In the genomic region with DNA sequence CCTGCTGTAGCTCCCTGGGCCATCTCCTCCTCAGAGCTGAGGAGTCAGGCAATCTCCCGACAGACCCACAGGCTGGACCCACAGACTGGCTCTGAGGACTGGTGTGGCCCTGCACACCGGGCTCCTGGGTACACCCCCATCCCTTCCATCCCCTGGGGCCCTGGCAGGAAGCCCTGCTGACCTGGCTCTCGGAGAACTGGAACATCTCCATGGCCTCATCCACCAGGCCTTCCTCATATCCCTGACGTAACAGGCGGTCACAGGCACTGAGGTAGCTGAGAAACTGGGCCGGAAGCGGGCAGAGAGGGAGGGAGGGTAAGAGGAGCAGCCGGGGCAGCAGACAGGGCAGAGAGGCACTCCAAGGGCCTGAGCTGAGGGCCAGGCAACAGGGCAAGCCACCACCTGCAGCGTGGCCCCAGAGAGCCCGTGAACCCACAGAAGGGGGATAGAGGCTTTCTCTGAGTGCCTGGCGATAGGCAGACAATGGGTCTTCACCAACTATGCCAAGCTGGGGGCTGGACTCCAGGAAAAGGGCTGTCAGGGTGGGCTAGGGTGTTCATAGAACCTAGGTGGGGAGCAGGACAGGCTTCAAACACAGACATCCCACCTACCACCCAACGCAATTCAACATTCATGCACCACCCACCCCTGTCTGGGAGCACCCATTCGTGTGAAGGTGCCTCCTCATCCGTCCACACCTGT, we compare ENCODE assay signal across 1 cellular context.
TF ChIP-seq lines count a peak whose summit lies in the region.

No MANE protein-coding gene starts in this region.

TF ChIP-seq in GM23338, 12 proteins besides CTCF, POLR2A, EP300 and RAD21 (continued from another document):
- TF ChIP-seq, protein P1, sequence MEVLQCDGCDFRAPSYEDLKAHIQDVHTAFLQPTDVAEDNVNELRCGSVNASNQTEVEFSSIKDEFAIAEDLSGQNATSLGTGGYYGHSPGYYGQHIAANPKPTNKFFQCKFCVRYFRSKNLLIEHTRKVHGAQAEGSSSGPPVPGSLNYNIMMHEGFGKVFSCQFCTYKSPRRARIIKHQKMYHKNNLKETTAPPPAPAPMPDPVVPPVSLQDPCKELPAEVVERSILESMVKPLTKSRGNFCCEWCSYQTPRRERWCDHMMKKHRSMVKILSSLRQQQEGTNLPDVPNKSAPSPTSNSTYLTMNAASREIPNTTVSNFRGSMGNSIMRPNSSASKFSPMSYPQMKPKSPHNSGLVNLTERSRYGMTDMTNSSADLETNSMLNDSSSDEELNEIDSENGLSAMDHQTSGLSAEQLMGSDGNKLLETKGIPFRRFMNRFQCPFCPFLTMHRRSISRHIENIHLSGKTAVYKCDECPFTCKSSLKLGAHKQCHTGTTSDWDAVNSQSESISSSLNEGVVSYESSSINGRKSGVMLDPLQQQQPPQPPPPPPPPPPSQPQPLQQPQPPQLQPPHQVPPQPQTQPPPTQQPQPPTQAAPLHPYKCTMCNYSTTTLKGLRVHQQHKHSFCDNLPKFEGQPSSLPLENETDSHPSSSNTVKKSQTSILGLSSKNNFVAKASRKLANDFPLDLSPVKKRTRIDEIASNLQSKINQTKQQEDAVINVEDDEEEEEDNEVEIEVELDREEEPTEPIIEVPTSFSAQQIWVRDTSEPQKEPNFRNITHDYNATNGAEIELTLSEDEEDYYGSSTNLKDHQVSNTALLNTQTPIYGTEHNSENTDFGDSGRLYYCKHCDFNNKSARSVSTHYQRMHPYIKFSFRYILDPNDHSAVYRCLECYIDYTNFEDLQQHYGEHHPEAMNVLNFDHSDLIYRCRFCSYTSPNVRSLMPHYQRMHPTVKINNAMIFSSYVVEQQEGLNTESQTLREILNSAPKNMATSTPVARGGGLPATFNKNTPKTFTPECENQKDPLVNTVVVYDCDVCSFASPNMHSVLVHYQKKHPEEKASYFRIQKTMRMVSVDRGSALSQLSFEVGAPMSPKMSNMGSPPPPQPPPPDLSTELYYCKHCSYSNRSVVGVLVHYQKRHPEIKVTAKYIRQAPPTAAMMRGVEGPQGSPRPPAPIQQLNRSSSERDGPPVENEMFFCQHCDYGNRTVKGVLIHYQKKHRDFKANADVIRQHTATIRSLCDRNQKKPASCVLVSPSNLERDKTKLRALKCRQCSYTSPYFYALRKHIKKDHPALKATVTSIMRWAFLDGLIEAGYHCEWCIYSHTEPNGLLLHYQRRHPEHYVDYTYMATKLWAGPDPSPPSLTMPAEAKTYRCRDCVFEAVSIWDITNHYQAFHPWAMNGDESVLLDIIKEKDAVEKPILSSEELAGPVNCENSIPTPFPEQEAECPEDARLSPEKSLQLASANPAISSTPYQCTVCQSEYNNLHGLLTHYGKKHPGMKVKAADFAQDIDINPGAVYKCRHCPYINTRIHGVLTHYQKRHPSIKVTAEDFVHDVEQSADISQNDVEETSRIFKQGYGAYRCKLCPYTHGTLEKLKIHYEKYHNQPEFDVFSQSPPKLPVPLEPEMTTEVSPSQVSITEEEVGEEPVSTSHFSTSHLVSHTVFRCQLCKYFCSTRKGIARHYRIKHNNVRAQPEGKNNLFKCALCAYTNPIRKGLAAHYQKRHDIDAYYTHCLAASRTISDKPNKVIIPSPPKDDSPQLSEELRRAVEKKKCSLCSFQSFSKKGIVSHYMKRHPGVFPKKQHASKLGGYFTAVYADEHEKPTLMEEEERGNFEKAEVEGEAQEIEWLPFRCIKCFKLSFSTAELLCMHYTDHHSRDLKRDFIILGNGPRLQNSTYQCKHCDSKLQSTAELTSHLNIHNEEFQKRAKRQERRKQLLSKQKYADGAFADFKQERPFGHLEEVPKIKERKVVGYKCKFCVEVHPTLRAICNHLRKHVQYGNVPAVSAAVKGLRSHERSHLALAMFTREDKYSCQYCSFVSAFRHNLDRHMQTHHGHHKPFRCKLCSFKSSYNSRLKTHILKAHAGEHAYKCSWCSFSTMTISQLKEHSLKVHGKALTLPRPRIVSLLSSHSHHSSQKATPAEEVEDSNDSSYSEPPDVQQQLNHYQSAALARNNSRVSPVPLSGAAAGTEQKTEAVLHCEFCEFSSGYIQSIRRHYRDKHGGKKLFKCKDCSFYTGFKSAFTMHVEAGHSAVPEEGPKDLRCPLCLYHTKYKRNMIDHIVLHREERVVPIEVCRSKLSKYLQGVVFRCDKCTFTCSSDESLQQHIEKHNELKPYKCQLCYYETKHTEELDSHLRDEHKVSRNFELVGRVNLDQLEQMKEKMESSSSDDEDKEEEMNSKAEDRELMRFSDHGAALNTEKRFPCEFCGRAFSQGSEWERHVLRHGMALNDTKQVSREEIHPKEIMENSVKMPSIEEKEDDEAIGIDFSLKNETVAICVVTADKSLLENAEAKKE (CRISPR knock-in tag; IDR thresholded peaks at IDR 0.05): no peak
- TF ChIP-seq ZNF331 (CRISPR knock-in tag; IDR thresholded peaks at IDR 0.05; ENCODE audit: low read depth) (no peak), STAT1 (IDR thresholded peaks at IDR 0.05; ENCODE audit: unreplicated experiment) (no peak), POLR2AphosphoS5 (IDR thresholded peaks at IDR 0.05; ENCODE audit: low read depth) (no peak)
